In the genomic region with DNA sequence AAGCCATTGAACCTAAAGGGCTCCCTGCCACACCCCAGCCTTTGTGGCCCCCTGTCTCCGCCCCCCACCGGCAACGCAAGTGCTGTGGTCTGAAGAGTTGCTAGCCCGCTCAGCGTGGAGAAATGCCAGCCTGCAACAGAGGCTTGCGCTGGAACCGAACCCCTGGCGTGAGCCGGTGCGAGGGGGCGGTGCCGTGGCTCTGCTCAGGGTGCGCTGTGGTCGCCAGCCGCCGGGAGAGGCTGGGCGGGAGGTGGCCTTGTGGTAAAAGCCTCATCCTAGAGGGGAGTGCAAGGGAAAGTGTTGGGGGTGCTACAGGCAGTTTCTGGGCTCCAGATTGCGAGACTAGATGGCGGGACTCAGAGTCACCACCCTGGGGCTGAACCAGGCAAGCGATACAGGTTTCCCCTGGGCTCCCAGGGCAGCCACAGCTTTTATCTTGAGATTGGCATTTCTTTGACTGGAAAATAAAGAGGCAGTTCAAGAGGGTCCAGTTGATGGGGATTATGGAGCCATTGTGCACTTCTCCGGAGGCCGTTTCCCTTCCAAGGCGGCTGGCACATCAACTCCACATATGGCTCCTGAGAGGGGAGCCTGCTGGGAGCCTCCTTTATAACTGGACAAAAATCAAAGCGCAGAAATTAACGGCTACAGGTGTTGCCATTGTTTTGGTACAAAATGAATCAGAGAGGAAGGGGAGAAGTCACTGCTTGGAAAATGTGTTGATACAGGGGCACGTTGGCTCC, we compare ENCODE assay signal across 8 cellular contexts. TPM values are rescaled to one million over a fixed set of nuclear protein-coding genes. Genes with fewer than 3 reads are reported as not detected.
A peak's percentile ranks its signal among the peaks of the same experiment; 100 is the strongest.
DNase-seq lines count a peak whose midpoint lies in the region; ATAC-seq and TF ChIP-seq lines count a peak whose summit lies in the region.

No MANE protein-coding gene starts in this region.

- peak overlapping the region in 7 of 8 donors; percentile 31 to 87 (median 73) for H3K27ac Mint-ChIP-seq in CD8-positive, alpha-beta memory T cell

- peaks cover 32 to 48% (median 35%) of the 10 kb centered on the region in 3 donors for H3K4me1 Mint-ChIP-seq in CD8-positive, alpha-beta memory T cell

- no peaks in the 10 kb centered on the region for H3K9me3 ChIP-seq in CD8-positive, alpha-beta memory T cell (ENCODE audit: low read length)
- H3K9me3 ChIP-seq in Loucy (ENCODE audit: insufficient read depth, low read depth, low read length) = no peaks in the 10 kb centered on the region

- intact Hi-C loops in cardiac septum (cut with DNase I) = no loop called here
- intact Hi-C loops in sciatic nerve (cut with DNase I) = no loop called here

- peaks cover 22% of the 10 kb centered on the region for H3K4me1 ChIP-seq in CD8-positive, alpha-beta memory T cell (ENCODE audit: insufficient read depth, low read length)
- peaks cover 45% of the 10 kb centered on the region for H3K4me1 ChIP-seq in Loucy (ENCODE audit: insufficient read depth, low read length, poor library complexity, severe bottlenecking)

- peak; percentile 5 for ATAC-seq in sciatic nerve
- no peak for ATAC-seq in GM18517 (IDR thresholded peaks at IDR 0.05; ENCODE audit: unreplicated experiment)
- ATAC-seq in HG02852 (IDR thresholded peaks at IDR 0.05; ENCODE audit: unreplicated experiment) = no peak

- TF ChIP-seq CTCF in Loucy (conservative IDR thresholded peaks at IDR 0.05; ENCODE audit: low read length) = no peak

- peak; percentile 18 to 56 (median 34) for DNase-seq in CD8-positive, alpha-beta memory T cell
- DNase-seq in activated CD8-positive, alpha-beta memory T cell treated with anti-CD3 and anti-CD28 coated beads, Interleukin-2, amount 50 U/mL, for 4 hours = peak; percentile 52
- DNase-seq in cardiac septum (ENCODE audit: low spot score) (peak; percentile 80), sciatic nerve (ENCODE audit: low spot score) (no peak), NCI-H510A treated with DMSO at 0.1 percent for 48 hours (lab: John Stamatoyannopoulos, UW) (no peak)

- CTCF ChIA-PET in CD8-positive, alpha-beta memory T cell (lab: Charles Lee) = interaction anchor here (1.1 to 2.4 kb wide), 4 partner anchors 15 to 112 kb away, joined by 4 to 10 read pairs (median 7); no protein-coding TSS in a partner anchor

- no peaks in the 10 kb centered on the region for H3K27me3 ChIP-seq in CD8-positive, alpha-beta memory T cell (ENCODE audit: insufficient read depth, low read length, poor library complexity, severe bottlenecking)
- H3K27me3 ChIP-seq in Loucy (ENCODE audit: insufficient read depth, low read length, poor library complexity, severe bottlenecking) = no peaks in the 10 kb centered on the region

- peak overlapping the region; percentile 65 for H3K4me3 ChIP-seq in CD8-positive, alpha-beta memory T cell (ENCODE audit: low read length)
- peak overlapping the region; percentile 80 for H3K4me3 ChIP-seq in Loucy (ENCODE audit: low read length, poor library complexity, severe bottlenecking)

- H3K4me3 Mint-ChIP-seq in CD8-positive, alpha-beta memory T cell = peak overlapping the region; percentile 87 to 99 (median 95)

- no peaks in the 10 kb centered on the region for H3K36me3 ChIP-seq in CD8-positive, alpha-beta memory T cell (ENCODE audit: insufficient read depth, low read length)
- H3K36me3 ChIP-seq in Loucy (ENCODE audit: insufficient read depth, low read length) = no peaks in the 10 kb centered on the region

- H4K20me1 ChIP-seq in Loucy (ENCODE audit: insufficient read depth, low read length, poor library complexity, severe bottlenecking) = peaks cover 4% of the 10 kb centered on the region

- H3K27ac ChIP-seq in CD8-positive, alpha-beta memory T cell (ENCODE audit: low read depth, low read length) = no peak overlapping the region

- no peaks in the 10 kb centered on the region; the same call in 1 of the 2 replicates for H3F3A ChIP-seq in Loucy (ENCODE audit: low read depth)

- H3K9me3 Mint-ChIP-seq in CD8-positive, alpha-beta memory T cell = no peaks in the 10 kb centered on the region

- H3K9me2 ChIP-seq in Loucy (replicated peaks; ENCODE audit: low read depth, low read length) = no peaks in the 10 kb centered on the region

- H3K27me3 Mint-ChIP-seq in CD8-positive, alpha-beta memory T cell = peaks cover 0 to 3% of the 10 kb centered on the region in 2 donors

- POLR2A ChIA-PET in CD8-positive, alpha-beta memory T cell (lab: Charles Lee) = interaction anchor here (1.0 to 2.9 kb wide), 3 partner anchors 57 to 112 kb away, joined by 4 to 20 read pairs (median 8); no protein-coding TSS in a partner anchor

- H3K36me3 Mint-ChIP-seq in CD8-positive, alpha-beta memory T cell = peaks cover 0 to 6% (median 2%) of the 10 kb centered on the region in 3 donors

- peak overlapping the region; percentile 74 for H2AFZ ChIP-seq in Loucy (ENCODE audit: low read length)

- H3K9ac ChIP-seq in Loucy (ENCODE audit: low read depth, low read length, poor library complexity, severe bottlenecking) = peak overlapping the region; percentile 69

- H3K79me2 ChIP-seq in Loucy (ENCODE audit: insufficient read depth, low read length) = peaks cover 43% of the 10 kb centered on the region

- H3K4me2 ChIP-seq in Loucy (ENCODE audit: low read depth, low read length, poor library complexity, severe bottlenecking) = peak overlapping the region; percentile 89

RNA-seq across cellular contexts. Expression of a gene that starts 2.3 kb away (rescaled TPM):
- 1 to 10 TPM; 5.0 to 5.6 TPM for total RNA-seq in CD8-positive, alpha-beta memory T cell
- polyA plus RNA-seq in CD8-positive, alpha-beta memory T cell = 8.1 TPM
- total RNA-seq in cardiac septum (4.4 TPM), sciatic nerve (22.8 TPM)

Comparison
In these comparisons a context has a peak if more than half of its experiments do, and no peak if none do; other contexts are left out.
1. DNase-seq: peak in CD8-positive, alpha-beta memory T cell (5 of 5), activated CD8-positive, alpha-beta memory T cell treated with anti-CD3 and anti-CD28 coated beads, Interleukin-2, amount 50 U/mL, for 4 hours (single experiment) and cardiac septum (single experiment); none in sciatic nerve (single experiment) and NCI-H510A treated with DMSO at 0.1 percent for 48 hours (single experiment).